9 cellular contexts compared by ENCODE assay signal in genomic region chr4:105196523-105197145, GRCh38. TPM values are rescaled to one million over a fixed set of nuclear protein-coding genes. Genes with fewer than 3 reads are reported as not detected.
DNase-seq lines count a peak whose midpoint lies in the region; ATAC-seq and TF ChIP-seq lines count a peak whose summit lies in the region.
"Had no signal": no experiment of that assay in that cellular context is flagged by ENCODE, and none has a peak within 500 bp of the region (broad histone marks: within the 10 kb centered on the region; RNA-seq: fewer than 3 reads in every experiment).

No MANE protein-coding gene starts in this region.

- no peaks in the 10 kb centered on the region for H3K9me3 Mint-ChIP-seq in activated naive CD4-positive, alpha-beta T cell treated with anti-CD3 and anti-CD28 coated beads, Interleukin-2, amount 50 U/mL, for 24 hours
- H3K9me3 Mint-ChIP-seq: activated CD8-positive, alpha-beta T cell treated with anti-CD3 and anti-CD28 coated beads for 36 hours had no signal

- H3K27ac Mint-ChIP-seq in activated naive CD4-positive, alpha-beta T cell treated with anti-CD3 and anti-CD28 coated beads, Interleukin-2, amount 50 U/mL, for 24 hours, result peak overlapping the region; percentile 64

- WGBS in transverse colon (ENCODE audit: low coverage in 1 of 2), 2 donors, result 40 to 46% methylated on average over 5 of the region's 5 CpGs

- H3K36me3 Mint-ChIP-seq in activated naive CD4-positive, alpha-beta T cell treated with anti-CD3 and anti-CD28 coated beads, Interleukin-2, amount 50 U/mL, for 24 hours, result peaks cover 40% of the 10 kb centered on the region

- in situ Hi-C loops in transverse colon (cut with MboI; ENCODE audit: low pct_ligation_motif_present in 1 of 4, low pct_unique_long_range_greater_than_20kb in 1 of 4, low sequenced_read_pairs in 3 of 4), result no loop called here

- no peak for TF ChIP-seq EP300 in transverse colon (IDR thresholded peaks at IDR 0.05; ENCODE audit: low read depth)

- TF ChIP-seq CTCF in foreskin fibroblast (IDR thresholded peaks at IDR 0.05; ENCODE audit: low read depth, low read length), result peak; percentile 35
- peak in 3 of 5 experiments; percentile 10 to 23 (median 21) for TF ChIP-seq CTCF in transverse colon (IDR thresholded peaks at IDR 0.05)

- H3K4me3 Mint-ChIP-seq in activated naive CD4-positive, alpha-beta T cell treated with anti-CD3 and anti-CD28 coated beads, Interleukin-2, amount 50 U/mL, for 24 hours, result no peak overlapping the region
- H3K4me3 Mint-ChIP-seq: activated CD8-positive, alpha-beta T cell treated with anti-CD3 and anti-CD28 coated beads for 36 hours had no signal

- H3K27ac ChIP-seq in transverse colon, result peak overlapping the region in 3 of 4 donors; percentile 6 to 25 (median 11)

- no peaks in the 10 kb centered on the region for H3K36me3 ChIP-seq in transverse colon

- H3K27me3 ChIP-seq in transverse colon, result no peaks in the 10 kb centered on the region

- H3K4me1 Mint-ChIP-seq in activated naive CD4-positive, alpha-beta T cell treated with anti-CD3 and anti-CD28 coated beads, Interleukin-2, amount 50 U/mL, for 24 hours, result peaks cover 65% of the 10 kb centered on the region

- H3K27me3 Mint-ChIP-seq in activated naive CD4-positive, alpha-beta T cell treated with anti-CD3 and anti-CD28 coated beads, Interleukin-2, amount 50 U/mL, for 24 hours, result no peaks in the 10 kb centered on the region
- H3K27me3 Mint-ChIP-seq: activated CD8-positive, alpha-beta T cell treated with anti-CD3 and anti-CD28 coated beads for 36 hours had no signal

- H3K4me3 ChIP-seq in foreskin fibroblast (ENCODE audit: low read depth in 1 of 2, low read length in 2 of 2) (no peak overlapping the region), transverse colon (no peak overlapping the region)

- no peak for TF ChIP-seq POLR2A in transverse colon (IDR thresholded peaks at IDR 0.05)

- H3K9me3 ChIP-seq in transverse colon, result no peaks in the 10 kb centered on the region

- ATAC-seq in GM18519 (IDR thresholded peaks at IDR 0.05; ENCODE audit: low FRiP score, unreplicated experiment), result no peak
- ATAC-seq: activated CD8-positive, alpha-beta T cell treated with anti-CD3 and anti-CD28 coated beads for 36 hours had no signal

- intact Hi-C loops in transverse colon (cut with DNase I; ENCODE audit: low total_unique reads), result no loop called here

- no peak for DNase-seq in activated naive CD4-positive, alpha-beta T cell (lab: John Stamatoyannopoulos, UW)
- DNase-seq in NOMO-1 treated with DMSO at 0.1 percent for 48 hours (lab: John Stamatoyannopoulos, UW; ENCODE audit: unreplicated experiment), result peak; percentile 91
- peak; percentile 24 to 39 for DNase-seq in foreskin fibroblast
- DNase-seq in transverse colon, result no peak
- DNase-seq in cortex of kidney (lab: John Stamatoyannopoulos, UW), result no peak
- no peak for DNase-seq in activated CD4-positive, alpha-beta T cell treated with anti-CD3 and anti-CD28 coated beads, Interleukin-2, amount 50 U/mL, for 48 hours
- DNase-seq: activated CD8-positive, alpha-beta T cell treated with anti-CD3 and anti-CD28 coated beads for 36 hours had no signal

- H3K4me1 ChIP-seq in transverse colon, result peaks cover 21 to 42% (median 28%) of the 10 kb centered on the region in 4 donors

RNA-seq across cellular contexts. Expression of gene TET2, which starts 50.0 kb away (rescaled TPM):
- 10 to 100 TPM; 23.9 to 33.6 (median 29.5) TPM for total RNA-seq in transverse colon

Comparison
In these comparisons a context has a peak if more than half of its experiments do, and no peak if none do; other contexts are left out.
1. DNase-seq: peak in NOMO-1 treated with DMSO at 0.1 percent for 48 hours (single experiment) and foreskin fibroblast (2 of 2); none in activated naive CD4-positive, alpha-beta T cell (0 of 4), transverse colon (single experiment), cortex of kidney (single experiment) and activated CD4-positive, alpha-beta T cell treated with anti-CD3 and anti-CD28 coated beads, Interleukin-2, amount 50 U/mL, for 48 hours (0 of 2).